In genomic region chr3:167100200-167100599, GRCh38 we compare ENCODE assay signal across 2 cellular contexts.
TF ChIP-seq lines count a peak whose summit lies in the region.

No MANE protein-coding gene starts in this region.

TF ChIP-seq in HEK293, 187 proteins besides CTCF, POLR2A, EP300 and RAD21 (continued from another document):
- TF ChIP-seq ZNF280D (tag by site-specific recombination; IDR thresholded peaks at IDR 0.05) (no peak), ZNF521 (tag by site-specific recombination; IDR thresholded peaks at IDR 0.05) (no peak)
TF ChIP-seq in HEK293: peak in this region for 1.

TF ChIP-seq in GM12878, 131 proteins besides CTCF, POLR2A, EP300 and RAD21:
- TF ChIP-seq, protein P1, sequence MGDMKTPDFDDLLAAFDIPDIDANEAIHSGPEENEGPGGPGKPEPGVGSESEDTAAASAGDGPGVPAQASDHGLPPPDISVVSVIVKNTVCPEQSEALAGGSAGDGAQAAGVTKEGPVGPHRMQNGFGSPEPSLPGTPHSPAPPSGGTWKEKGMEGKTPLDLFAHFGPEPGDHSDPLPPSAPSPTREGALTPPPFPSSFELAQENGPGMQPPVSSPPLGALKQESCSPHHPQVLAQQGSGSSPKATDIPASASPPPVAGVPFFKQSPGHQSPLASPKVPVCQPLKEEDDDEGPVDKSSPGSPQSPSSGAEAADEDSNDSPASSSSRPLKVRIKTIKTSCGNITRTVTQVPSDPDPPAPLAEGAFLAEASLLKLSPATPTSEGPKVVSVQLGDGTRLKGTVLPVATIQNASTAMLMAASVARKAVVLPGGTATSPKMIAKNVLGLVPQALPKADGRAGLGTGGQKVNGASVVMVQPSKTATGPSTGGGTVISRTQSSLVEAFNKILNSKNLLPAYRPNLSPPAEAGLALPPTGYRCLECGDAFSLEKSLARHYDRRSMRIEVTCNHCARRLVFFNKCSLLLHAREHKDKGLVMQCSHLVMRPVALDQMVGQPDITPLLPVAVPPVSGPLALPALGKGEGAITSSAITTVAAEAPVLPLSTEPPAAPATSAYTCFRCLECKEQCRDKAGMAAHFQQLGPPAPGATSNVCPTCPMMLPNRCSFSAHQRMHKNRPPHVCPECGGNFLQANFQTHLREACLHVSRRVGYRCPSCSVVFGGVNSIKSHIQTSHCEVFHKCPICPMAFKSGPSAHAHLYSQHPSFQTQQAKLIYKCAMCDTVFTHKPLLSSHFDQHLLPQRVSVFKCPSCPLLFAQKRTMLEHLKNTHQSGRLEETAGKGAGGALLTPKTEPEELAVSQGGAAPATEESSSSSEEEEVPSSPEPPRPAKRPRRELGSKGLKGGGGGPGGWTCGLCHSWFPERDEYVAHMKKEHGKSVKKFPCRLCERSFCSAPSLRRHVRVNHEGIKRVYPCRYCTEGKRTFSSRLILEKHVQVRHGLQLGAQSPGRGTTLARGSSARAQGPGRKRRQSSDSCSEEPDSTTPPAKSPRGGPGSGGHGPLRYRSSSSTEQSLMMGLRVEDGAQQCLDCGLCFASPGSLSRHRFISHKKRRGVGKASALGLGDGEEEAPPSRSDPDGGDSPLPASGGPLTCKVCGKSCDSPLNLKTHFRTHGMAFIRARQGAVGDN (IDR thresholded peaks at IDR 0.05): no peak
- TF ChIP-seq ATF7 (IDR thresholded peaks at IDR 0.05; ENCODE audit: low read depth): 0 out of 2 replicates have a peak, but pooled peaks have one; percentile 23
